ENCODE assay signal across 12 cellular contexts in genomic region chr3:126149960-126150515, GRCh38. TPM values are rescaled to one million over a fixed set of nuclear protein-coding genes. Genes with fewer than 3 reads are reported as not detected.
"Had no signal": no experiment of that assay in that cellular context is flagged by ENCODE, and none has a peak within 500 bp of the region (broad histone marks: within the 10 kb centered on the region; RNA-seq: fewer than 3 reads in every experiment).

No MANE protein-coding gene starts in this region.

- H3K4me1 ChIP-seq: thyroid gland, vagina had no signal

- H3K27ac ChIP-seq: brain microvascular endothelial cell, ovary, SK-N-MC, thyroid gland, vagina had no signal

- H3K9me3 ChIP-seq: ovary, thyroid gland, vagina had no signal

- DNase-seq: activated naive CD4-positive, alpha-beta T cell; anterior cingulate cortex; brain microvascular endothelial cell; dermis blood vessel endothelial cell; kidney; stimulated activated CD4-positive, alpha-beta T cell treated with anti-CD3 and anti-CD28 coated beads, Interleukin-12 subunit alpha, Interleukin-12 subunit beta, amount 100 ng/mL, for 4 hours; thyroid gland had no signal

- H3K4me3 ChIP-seq: ovary, SK-N-MC, thyroid gland, vagina had no signal

- H3K36me3 ChIP-seq: brain microvascular endothelial cell, ovary, thyroid gland, vagina had no signal

- H3K27me3 ChIP-seq: brain microvascular endothelial cell, ovary, thyroid gland, vagina had no signal

RNA-seq across cellular contexts. Expression of gene ALDH1L1, which starts 30.3 kb away (rescaled TPM):
- total RNA-seq: dermis blood vessel endothelial cell, myocyte had no signal
- polyA plus RNA-seq: neural cell had no signal
